Comparison of ENCODE assay signal across 17 cellular contexts in the genomic region with DNA sequence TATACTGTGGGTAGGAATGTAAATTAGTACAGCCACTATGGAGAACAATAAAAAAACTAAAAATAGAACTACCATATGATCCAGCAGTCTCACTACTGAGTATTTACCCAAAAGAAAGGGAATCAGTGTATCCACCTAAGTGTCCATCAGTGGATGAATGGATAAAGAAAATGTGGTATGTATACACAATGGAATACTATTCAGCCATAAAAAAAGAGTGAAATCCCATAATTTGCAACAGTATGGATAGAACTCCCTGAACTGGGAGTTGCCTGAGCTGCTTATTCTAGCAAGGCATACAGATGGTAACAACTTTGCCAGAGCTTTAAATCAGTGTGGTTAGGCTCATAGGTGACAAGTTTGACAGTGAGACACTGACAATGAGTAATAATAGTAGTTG. TPM values are rescaled to one million over a fixed set of nuclear protein-coding genes. Genes with fewer than 3 reads are reported as not detected.
DNase-seq lines count a peak whose midpoint lies in the region; ATAC-seq and TF ChIP-seq lines count a peak whose summit lies in the region.
"Had no signal": no experiment of that assay in that cellular context is flagged by ENCODE, and none has a peak within 500 bp of the region (broad histone marks: within the 10 kb centered on the region; RNA-seq: fewer than 3 reads in every experiment).

No MANE protein-coding gene starts in this region.

- H3K9me3 ChIP-seq in HEK293 (ENCODE audit: control insufficient read depth, insufficient read depth, low read depth, low read length), result no peaks in the 10 kb centered on the region
- no peaks in the 10 kb centered on the region for H3K9me3 ChIP-seq in T-helper 17 cell (ENCODE audit: control insufficient read depth, low read length, poor library complexity, severe bottlenecking)
- no peaks in the 10 kb centered on the region for H3K9me3 ChIP-seq in Peyer's patch
- H3K9me3 ChIP-seq: A549, BE2C had no signal

- no peak for TF ChIP-seq CTCF in HEK293 (tag by site-specific recombination; IDR thresholded peaks at IDR 0.05)
- TF ChIP-seq CTCF in endothelial cell (IDR thresholded peaks at IDR 0.05; ENCODE audit: unreplicated experiment), result no peak
- no peak for TF ChIP-seq CTCF in Peyer's patch (IDR thresholded peaks at IDR 0.05)

- H3K36me3 Mint-ChIP-seq in activated T-cell treated with anti-CD3 and anti-CD28 coated beads, Interleukin-2, amount 50 U/mL, for 72 hours (ENCODE audit: insufficient read depth in 2 of 2), result peaks cover 9 to 46% of the 10 kb centered on the region in 2 donors
- peaks cover 39% of the 10 kb centered on the region for H3K36me3 Mint-ChIP-seq in activated T-cell treated with anti-CD3 and anti-CD28 coated beads, Interleukin-2, amount 50 U/mL, for 4 hours (ENCODE audit: insufficient read depth)
- H3K36me3 Mint-ChIP-seq in T-helper 17 cell (ENCODE audit: low read depth) (peaks cover 10% of the 10 kb centered on the region), endothelial cell (ENCODE audit: low read depth, unreplicated experiment) (peaks cover 13% of the 10 kb centered on the region)

- no peaks in the 10 kb centered on the region for H3K27me3 ChIP-seq in Peyer's patch
- H3K27me3 ChIP-seq: BE2C had no signal

- no peak overlapping the region for H3K4me3 ChIP-seq in HEK293 (ENCODE audit: low read depth, low read length)
- H3K4me3 ChIP-seq in Peyer's patch, result no peak overlapping the region
- H3K4me3 ChIP-seq: A549, GM23338 had no signal

- H3K27ac ChIP-seq in HEK293 (ENCODE audit: extremely low read depth, low read depth, low read length), result no peak overlapping the region
- no peak overlapping the region for H3K27ac ChIP-seq in Peyer's patch
- H3K27ac ChIP-seq: A549 had no signal

- H3K36me3 ChIP-seq in HEK293 (ENCODE audit: control insufficient read depth in 2 of 2, insufficient read depth in 1 of 2, low read length in 2 of 2) (peaks cover 0 to 11% of the 10 kb centered on the region in 2 experiments; a peak in 2 of 3 replicates), Peyer's patch (peaks cover 0 to 38% (median 0%) of the 10 kb centered on the region in 3 donors)
- H3K36me3 ChIP-seq: BE2C had no signal

- peaks cover 6% of the 10 kb centered on the region for H3K4me1 ChIP-seq in HEK293 (ENCODE audit: control insufficient read depth, insufficient read depth, low read length)
- no peaks in the 10 kb centered on the region for H3K4me1 ChIP-seq in Peyer's patch
- H3K4me1 ChIP-seq: BE2C had no signal

- H3K27me3 Mint-ChIP-seq in activated T-cell treated with anti-CD3 and anti-CD28 coated beads, Interleukin-2, amount 50 U/mL, for 72 hours (ENCODE audit: low read depth), result no peaks in the 10 kb centered on the region
- no peaks in the 10 kb centered on the region for H3K27me3 Mint-ChIP-seq in activated T-cell treated with anti-CD3 and anti-CD28 coated beads, Interleukin-2, amount 50 U/mL, for 4 hours (ENCODE audit: low read depth)
- no peaks in the 10 kb centered on the region for H3K27me3 Mint-ChIP-seq in T-helper 17 cell
- H3K27me3 Mint-ChIP-seq in endothelial cell (ENCODE audit: unreplicated experiment), result peaks cover 1% of the 10 kb centered on the region

- peak overlapping the region; percentile 2 for H3K27ac Mint-ChIP-seq in activated T-cell treated with anti-CD3 and anti-CD28 coated beads, Interleukin-2, amount 50 U/mL, for 72 hours
- H3K27ac Mint-ChIP-seq in T-helper 17 cell, result peak overlapping the region; percentile 27
- peak overlapping the region; percentile 80 for H3K27ac Mint-ChIP-seq in endothelial cell (ENCODE audit: unreplicated experiment)
- H3K27ac Mint-ChIP-seq: CD14-positive monocyte; CD8-positive, alpha-beta T cell; GM23338 had no signal

- no peak overlapping the region for H3K4me3 Mint-ChIP-seq in activated T-cell treated with anti-CD3 and anti-CD28 coated beads, Interleukin-2, amount 50 U/mL, for 72 hours
- H3K4me3 Mint-ChIP-seq in activated T-cell treated with anti-CD3 and anti-CD28 coated beads, Interleukin-2, amount 50 U/mL, for 4 hours, result no peak overlapping the region
- H3K4me3 Mint-ChIP-seq in T-helper 17 cell (no peak overlapping the region), endothelial cell (ENCODE audit: unreplicated experiment) (no peak overlapping the region)
- H3K4me3 Mint-ChIP-seq: CD14-positive monocyte; CD8-positive, alpha-beta T cell; GM23338 had no signal

- POLR2A ChIA-PET in HEK293 (lab: Yijun Ruan, JAX), result no interaction called here

- no peak for DNase-seq in activated T-cell treated with anti-CD3 and anti-CD28 coated beads, Interleukin-2, amount 50 U/mL, for 72 hours
- DNase-seq in activated T-cell treated with anti-CD3 and anti-CD28 coated beads, Interleukin-2, amount 50 U/mL, for 4 hours, result no peak
- DNase-seq in T-helper 17 cell, result no peak
- no peak for DNase-seq in endothelial cell (ENCODE audit: low spot score)
- DNase-seq in Peyer's patch, result no peak
- no peak for DNase-seq in NCI-H1930 (lab: John Stamatoyannopoulos, UW)
- DNase-seq: BE2C; CD8-positive, alpha-beta T cell; COR-L47; DMS153; DMS79 treated with DMSO at 0.1 percent for 48 hours; EL; H7 had no signal

- no peak for ATAC-seq in activated T-cell treated with anti-CD3 and anti-CD28 coated beads, Interleukin-2, amount 50 U/mL, for 72 hours (replicated peaks in 1 of 2)
- no peak for ATAC-seq in activated T-cell treated with anti-CD3 and anti-CD28 coated beads, Interleukin-2, amount 50 U/mL, for 4 hours
- ATAC-seq in T-helper 17 cell, result no peak
- ATAC-seq: A549; CD8-positive, alpha-beta T cell; GM23338 had no signal

- peaks cover 6% of the 10 kb centered on the region for H3K4me1 Mint-ChIP-seq in activated T-cell treated with anti-CD3 and anti-CD28 coated beads, Interleukin-2, amount 50 U/mL, for 72 hours (ENCODE audit: low read depth)
- H3K4me1 Mint-ChIP-seq in activated T-cell treated with anti-CD3 and anti-CD28 coated beads, Interleukin-2, amount 50 U/mL, for 4 hours (ENCODE audit: low read depth), result no peaks in the 10 kb centered on the region
- H3K4me1 Mint-ChIP-seq in T-helper 17 cell (no peaks in the 10 kb centered on the region), endothelial cell (ENCODE audit: unreplicated experiment) (peaks cover 14% of the 10 kb centered on the region)

- no peak for TF ChIP-seq POLR2A in Peyer's patch (IDR thresholded peaks at IDR 0.05)

- H3K9me3 Mint-ChIP-seq in activated T-cell treated with anti-CD3 and anti-CD28 coated beads, Interleukin-2, amount 50 U/mL, for 72 hours, result no peaks in the 10 kb centered on the region
- H3K9me3 Mint-ChIP-seq in activated T-cell treated with anti-CD3 and anti-CD28 coated beads, Interleukin-2, amount 50 U/mL, for 4 hours, result no peaks in the 10 kb centered on the region
- no peaks in the 10 kb centered on the region for H3K9me3 Mint-ChIP-seq in endothelial cell (ENCODE audit: unreplicated experiment)
- H3K9me3 Mint-ChIP-seq: CD8-positive, alpha-beta T cell; GM23338 had no signal

- CTCF ChIA-PET in HEK293 (lab: Yijun Ruan, JAX), result interaction anchor here (0.7 kb wide), 1 partner anchor 18 kb away, joined by 3 read pairs; no protein-coding TSS in a partner anchor

TF ChIP-seq in HEK293, 187 proteins besides CTCF, POLR2A, EP300 and RAD21:
- peak; percentile 56 for TF ChIP-seq ZNF146 (tag by site-specific recombination; IDR thresholded peaks at IDR 0.05)
- no peak for TF ChIP-seq ZNF585B (tag by site-specific recombination; IDR thresholded peaks at IDR 0.05)

RNA-seq across cellular contexts. Expression of gene APH1B, which starts 16.1 kb away (rescaled TPM):
- 10 to 100 TPM; 24.4 to 30.6 TPM for total RNA-seq in activated T-cell treated with anti-CD3 and anti-CD28 coated beads, Interleukin-2, amount 50 U/mL, for 72 hours
- 1 to 10 TPM; 1.9 to 4.2 (median 3.7) TPM for total RNA-seq in activated T-cell treated with anti-CD3 and anti-CD28 coated beads, Interleukin-2, amount 50 U/mL, for 4 hours
- 10 to 100 TPM; 11.8 to 17.6 TPM for total RNA-seq in T-helper 17 cell
- 26.3 TPM for total RNA-seq in endothelial cell (ENCODE audit: unreplicated experiment)
- total RNA-seq in Peyer's patch, result 1 to 10 TPM; 3.3 to 4.8 (median 3.9) TPM

Comparison
In these comparisons a context has a peak if more than half of its experiments do, and no peak if none do; other contexts are left out.
1. H3K27ac Mint-ChIP-seq: peak in every context shown above with its lines; median percentile 80 in endothelial cell; 27 in T-helper 17 cell; 2 in activated T-cell treated with anti-CD3 and anti-CD28 coated beads, Interleukin-2, amount 50 U/mL, for 72 hours.